In the genomic region with DNA sequence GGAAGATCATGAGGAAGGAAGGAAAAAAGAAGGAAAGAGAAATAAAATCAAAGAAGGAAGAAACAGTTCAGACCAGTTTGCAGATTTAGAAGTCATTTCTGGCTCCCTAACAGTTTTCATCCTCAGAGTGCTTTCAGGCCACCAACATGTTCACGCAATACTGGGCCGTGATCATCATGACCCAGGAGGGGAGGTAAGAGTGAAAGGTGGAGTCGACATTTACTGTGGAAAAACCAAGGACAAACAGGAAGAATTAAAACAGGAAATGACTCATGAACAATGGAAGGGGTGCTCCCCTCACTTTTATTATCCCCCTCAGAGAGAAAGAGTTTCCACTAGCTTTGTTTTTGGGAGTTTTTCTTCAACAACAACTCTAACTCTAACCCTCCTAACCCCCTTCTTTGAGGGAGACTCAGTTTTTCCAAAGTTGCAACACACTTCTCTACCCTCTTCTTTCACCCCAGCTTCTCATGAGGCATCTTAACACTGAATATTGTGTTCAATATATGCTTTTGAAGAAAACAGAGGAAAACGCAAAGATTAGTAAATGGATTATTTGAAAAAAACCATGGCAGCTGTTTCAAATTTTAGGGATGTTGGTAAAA, we compare ENCODE assay signal across 12 cellular contexts.
DNase-seq lines count a peak whose midpoint lies in the region; ATAC-seq and TF ChIP-seq lines count a peak whose summit lies in the region.
"Had no signal": no experiment of that assay in that cellular context is flagged by ENCODE, and none has a peak within 500 bp of the region (broad histone marks: within the 10 kb centered on the region; RNA-seq: fewer than 3 reads in every experiment).

No MANE protein-coding gene starts in this region.

- peaks cover 73% of the 10 kb centered on the region for H3K4me1 Mint-ChIP-seq in activated B cell treated with CpG ODN at 0.5 μM for 24 hours
- peaks cover 96% of the 10 kb centered on the region for H3K4me1 Mint-ChIP-seq in stimulated activated naive CD8-positive, alpha-beta T cell treated with anti-CD3 and anti-CD28 coated beads, Interleukin-15, amount 100 ng/mL, for 72 hours

- ATAC-seq in activated B cell treated with CpG ODN at 0.5 μM for 24 hours (ENCODE audit: low read depth) (peak; percentile 46), body of pancreas (no peak)
- peak; percentile 83 for ATAC-seq in stimulated activated naive CD8-positive, alpha-beta T cell treated with anti-CD3 and anti-CD28 coated beads, Interleukin-15, amount 100 ng/mL, for 72 hours

- WGBS in ovary, 3 donors, result 36 to 53% (median 47%) methylated on average over 4 of the region's 4 CpGs
- 64 to 76% methylated on average over 4 of the region's 4 CpGs for WGBS in body of pancreas, 2 donors

- H3K4me3 ChIP-seq in ovary (no peak overlapping the region), body of pancreas (no peak overlapping the region)

- TF ChIP-seq CTCF in activated B cell treated with CpG ODN at 0.5 μM for 24 hours (IDR thresholded peaks at IDR 0.05), result no peak
- TF ChIP-seq CTCF in ovary (IDR thresholded peaks at IDR 0.05), result no peak
- TF ChIP-seq CTCF in body of pancreas (IDR thresholded peaks at IDR 0.05), result no peak

- intact Hi-C loops in activated B cell treated with CpG ODN at 0.5 μM for 24 hours (cut with micrococcal nuclease) (no loop called here), ovary (cut with DNase I) (no loop called here), body of pancreas (cut with DNase I) (no loop called here)

- no peaks in the 10 kb centered on the region for H3K36me3 ChIP-seq in ovary
- no peaks in the 10 kb centered on the region for H3K36me3 ChIP-seq in body of pancreas (replicated peaks in 1 of 2; ENCODE audit: insufficient read depth in 1 of 2, low read depth in 2 of 2)
- H3K36me3 ChIP-seq: BE2C had no signal

- H3K4me3 Mint-ChIP-seq in activated B cell treated with CpG ODN at 0.5 μM for 24 hours, result peak overlapping the region; percentile 55
- peak overlapping the region; percentile 78 to 81 for H3K4me3 Mint-ChIP-seq in stimulated activated naive CD8-positive, alpha-beta T cell treated with anti-CD3 and anti-CD28 coated beads, Interleukin-15, amount 100 ng/mL, for 72 hours

- TF ChIP-seq EP300 in ovary (IDR thresholded peaks at IDR 0.05), result no peak

- peaks cover 6% of the 10 kb centered on the region for H3K36me3 Mint-ChIP-seq in activated B cell treated with CpG ODN at 0.5 μM for 24 hours (ENCODE audit: low read depth)

- POLR2A ChIA-PET in activated B cell treated with CpG ODN at 0.5 μM for 24 hours (lab: Charles Lee), result interaction anchor here (0.8 to 1.3 kb wide), 4 partner anchors 9 to 82 kb away, joined by 3 to 7 read pairs (median 4); no protein-coding TSS in a partner anchor

- H3K27me3 Mint-ChIP-seq in activated B cell treated with CpG ODN at 0.5 μM for 24 hours, result no peaks in the 10 kb centered on the region
- no peaks in the 10 kb centered on the region for H3K27me3 Mint-ChIP-seq in stimulated activated naive CD8-positive, alpha-beta T cell treated with anti-CD3 and anti-CD28 coated beads, Interleukin-15, amount 100 ng/mL, for 72 hours

- no peaks in the 10 kb centered on the region for H3K9me3 ChIP-seq in ovary
- H3K9me3 ChIP-seq in body of pancreas, result no peaks in the 10 kb centered on the region
- H3K9me3 ChIP-seq: BE2C had no signal

- no peak overlapping the region for H3K27ac ChIP-seq in ovary
- H3K27ac ChIP-seq in body of pancreas, result no peak overlapping the region

- TF ChIP-seq POLR2A in ovary (IDR thresholded peaks at IDR 0.05) (no peak), body of pancreas (IDR thresholded peaks at IDR 0.05) (no peak)

- no peaks in the 10 kb centered on the region for H3K4me1 ChIP-seq in ovary (ENCODE audit: insufficient read depth)
- no peaks in the 10 kb centered on the region for H3K4me1 ChIP-seq in body of pancreas
- H3K4me1 ChIP-seq: BE2C had no signal

- H3K27me3 ChIP-seq in ovary (no peaks in the 10 kb centered on the region), body of pancreas (no peaks in the 10 kb centered on the region)

- peaks cover 7% of the 10 kb centered on the region for H3K9me3 Mint-ChIP-seq in activated B cell treated with CpG ODN at 0.5 μM for 24 hours
- peaks cover 0 to 3% of the 10 kb centered on the region in 2 donors for H3K9me3 Mint-ChIP-seq in stimulated activated naive CD8-positive, alpha-beta T cell treated with anti-CD3 and anti-CD28 coated beads, Interleukin-15, amount 100 ng/mL, for 72 hours

- H3K27ac Mint-ChIP-seq in activated B cell treated with CpG ODN at 0.5 μM for 24 hours, result peak overlapping the region; percentile 90
- H3K27ac Mint-ChIP-seq in stimulated activated naive CD8-positive, alpha-beta T cell treated with anti-CD3 and anti-CD28 coated beads, Interleukin-15, amount 100 ng/mL, for 72 hours, result peak overlapping the region; percentile 94 to 98

- peak; percentile 44 for DNase-seq in stimulated activated CD4-positive, alpha-beta T cell treated with anti-CD3 and anti-CD28 coated beads, Interleukin-1b, Interleukin-23, amount 100 ng/mL, for 48 hours
- no peak for DNase-seq in stimulated activated CD4-positive, alpha-beta T cell treated with anti-CD3 and anti-CD28 coated beads, Interleukin-12 subunit alpha, Interleukin-12 subunit beta, amount 100 ng/mL, for 4 hours
- DNase-seq in activated B cell treated with CpG ODN at 0.5 μM for 24 hours, result no peak
- DNase-seq in dermis microvascular lymphatic vessel endothelial cell (ENCODE audit: low read depth in 2 of 2), result peak; percentile 3 to 27
- DNase-seq in stimulated activated naive CD8-positive, alpha-beta T cell treated with anti-CD3 and anti-CD28 coated beads, Interleukin-15, amount 100 ng/mL, for 72 hours, result peak in 1 of 2 donors; percentile 48
- DNase-seq in ovary, result no peak
- no peak for DNase-seq in SHP77 (lab: John Stamatoyannopoulos, UW)
- DNase-seq in body of pancreas, result no peak
- DNase-seq: activated gamma-delta T cell treated with Interleukin-2 at 50 U/mL for 16 hours, BE2C, NCI-H2029, small intestine had no signal

- CTCF ChIA-PET in activated B cell treated with CpG ODN at 0.5 μM for 24 hours (lab: Charles Lee), result interaction anchor here (1.0 kb wide), 1 partner anchor 83 kb away, joined by 3 read pairs; no protein-coding TSS in a partner anchor

Comparison
In these comparisons a context has a peak if more than half of its experiments do, and no peak if none do; other contexts are left out.
1. DNase-seq: peak in stimulated activated CD4-positive, alpha-beta T cell treated with anti-CD3 and anti-CD28 coated beads, Interleukin-1b, Interleukin-23, amount 100 ng/mL, for 48 hours (single experiment) and dermis microvascular lymphatic vessel endothelial cell (2 of 2); none in stimulated activated CD4-positive, alpha-beta T cell treated with anti-CD3 and anti-CD28 coated beads, Interleukin-12 subunit alpha, Interleukin-12 subunit beta, amount 100 ng/mL, for 4 hours (single experiment), activated B cell treated with CpG ODN at 0.5 μM for 24 hours (single experiment), ovary (0 of 5), SHP77 (0 of 2) and body of pancreas (0 of 4).